In genomic region chr17:72605543-72605942, GRCh38 we compare ENCODE assay signal across 16 cellular contexts.
DNase-seq lines count a peak whose midpoint lies in the region; ATAC-seq and TF ChIP-seq lines count a peak whose summit lies in the region.
"Had no signal": no experiment of that assay in that cellular context is flagged by ENCODE, and none has a peak within 500 bp of the region (broad histone marks: within the 10 kb centered on the region; RNA-seq: fewer than 3 reads in every experiment).

No MANE protein-coding gene starts in this region.

- H3K4me3 ChIP-seq in HEK293 (ENCODE audit: low read depth, low read length): no peak overlapping the region
- no peak overlapping the region for H3K4me3 ChIP-seq in neural progenitor cell
- H3K4me3 ChIP-seq: BLaER1 treated with 17β-estradiol and CSF1 and Interleukin-3, amounts not matched to agents 10 nM and 100 nM; GM23338; HAP-1 had no signal

- H3K36me3 Mint-ChIP-seq in neural progenitor cell: no peaks in the 10 kb centered on the region
- H3K36me3 Mint-ChIP-seq: CD14-positive monocyte had no signal

- peaks cover 14% of the 10 kb centered on the region for H3K9me3 Mint-ChIP-seq in neural progenitor cell

- peak overlapping the region; percentile 13 for H3K27ac Mint-ChIP-seq in neural progenitor cell
- H3K27ac Mint-ChIP-seq: CD14-positive monocyte; CD4-positive, alpha-beta T cell; GM23338 had no signal

- H3K4me1 ChIP-seq in HEK293 (ENCODE audit: control insufficient read depth, insufficient read depth, low read length): no peaks in the 10 kb centered on the region
- H3K4me1 ChIP-seq in neural progenitor cell: peaks cover 10% of the 10 kb centered on the region
- H3K4me1 ChIP-seq: BE2C, HAP-1 had no signal

- no peaks in the 10 kb centered on the region for H4K20me1 ChIP-seq in neural progenitor cell (ENCODE audit: low read depth)
- H4K20me1 ChIP-seq: BLaER1 treated with 17β-estradiol and CSF1 and Interleukin-3, amounts not matched to agents 10 nM and 100 nM had no signal

- peaks cover 16% of the 10 kb centered on the region for H3K4me1 Mint-ChIP-seq in neural progenitor cell
- H3K4me1 Mint-ChIP-seq: CD8-positive, alpha-beta memory T cell had no signal

- H3K27me3 ChIP-seq in neural progenitor cell: no peaks in the 10 kb centered on the region
- H3K27me3 ChIP-seq: BE2C; BLaER1 treated with 17β-estradiol and CSF1 and Interleukin-3, amounts not matched to agents 10 nM and 100 nM had no signal

- no peaks in the 10 kb centered on the region for H3K9me3 ChIP-seq in HEK293 (ENCODE audit: control insufficient read depth, insufficient read depth, low read depth, low read length)
- H3K9me3 ChIP-seq in neural progenitor cell (ENCODE audit: low read depth): no peaks in the 10 kb centered on the region
- H3K9me3 ChIP-seq: BE2C, HAP-1 had no signal

- no peaks in the 10 kb centered on the region for H3K79me2 ChIP-seq in neural progenitor cell (ENCODE audit: low read depth)

- TF ChIP-seq CTCF in HEK293 (tag by site-specific recombination; IDR thresholded peaks at IDR 0.05) (no peak), neural progenitor cell (IDR thresholded peaks at IDR 0.05) (no peak)

- H3K27ac ChIP-seq in HEK293 (ENCODE audit: extremely low read depth, low read depth, low read length): no peak overlapping the region
- no peak overlapping the region for H3K27ac ChIP-seq in neural progenitor cell
- H3K27ac ChIP-seq: BLaER1 treated with 17β-estradiol and CSF1 and Interleukin-3, amounts not matched to agents 10 nM and 100 nM had no signal

- H3K4me3 Mint-ChIP-seq in neural progenitor cell: no peak overlapping the region
- H3K4me3 Mint-ChIP-seq: CD14-positive monocyte; CD4-positive, alpha-beta T cell; CD8-positive, alpha-beta memory T cell; GM23338 had no signal

- no peak overlapping the region for H3K9ac ChIP-seq in neural progenitor cell
- H3K9ac ChIP-seq: BLaER1 treated with 17β-estradiol and CSF1 and Interleukin-3, amounts not matched to agents 10 nM and 100 nM had no signal

- H3K36me3 ChIP-seq in HEK293 (ENCODE audit: control insufficient read depth in 2 of 2, insufficient read depth in 1 of 2, low read length in 2 of 2) (no peaks in the 10 kb centered on the region), neural progenitor cell (no peaks in the 10 kb centered on the region)
- H3K36me3 ChIP-seq: BE2C; BLaER1 treated with 17β-estradiol and CSF1 and Interleukin-3, amounts not matched to agents 10 nM and 100 nM; HAP-1 had no signal

- no peak overlapping the region for H3K4me2 ChIP-seq in neural progenitor cell
- H3K4me2 ChIP-seq: GM23338 had no signal

- peak; percentile 54 for DNase-seq in RPMI8226
- no peak for DNase-seq in neural progenitor cell (ENCODE audit: low spot score)
- DNase-seq: AML-193; BE2C; CD4-positive, alpha-beta T cell; CD8-positive, alpha-beta memory T cell; DMS 273 treated with DMSO at 0.1 percent for 48 hours; DND-41 had no signal

- no peak overlapping the region for H2AFZ ChIP-seq in neural progenitor cell (replicated peaks)
- H2AFZ ChIP-seq: GM23338 had no signal

- POLR2A ChIA-PET in HEK293 (lab: Yijun Ruan, JAX): interaction anchor here (5.2 kb wide), 1 partner anchor 14 kb away, joined by 33 read pairs; no protein-coding TSS in a partner anchor

- ATAC-seq in GM21381 (IDR thresholded peaks at IDR 0.05; ENCODE audit: unreplicated experiment) (no peak), GM21423 (IDR thresholded peaks at IDR 0.05; ENCODE audit: unreplicated experiment) (no peak), HG02678 (IDR thresholded peaks at IDR 0.05; ENCODE audit: unreplicated experiment) (no peak)
- ATAC-seq: GM23338 had no signal

- H3F3A ChIP-seq in neural progenitor cell (ENCODE audit: low read depth): peaks cover 11% of the 10 kb centered on the region

- CTCF ChIA-PET in HEK293 (lab: Yijun Ruan, JAX): interaction anchor here (0.5 to 0.7 kb wide), 2 partner anchors 43 to 48 kb away, joined by 3 read pairs; no protein-coding TSS in a partner anchor

- peaks cover 7% of the 10 kb centered on the region for H3K27me3 Mint-ChIP-seq in neural progenitor cell (ENCODE audit: insufficient read depth, low read depth)

TF ChIP-seq in HEK293, 187 proteins besides CTCF, POLR2A, EP300 and RAD21:
- no peak for TF ChIP-seq INSM2 (tag by site-specific recombination; IDR thresholded peaks at IDR 0.05)
- TF ChIP-seq, protein P1, sequence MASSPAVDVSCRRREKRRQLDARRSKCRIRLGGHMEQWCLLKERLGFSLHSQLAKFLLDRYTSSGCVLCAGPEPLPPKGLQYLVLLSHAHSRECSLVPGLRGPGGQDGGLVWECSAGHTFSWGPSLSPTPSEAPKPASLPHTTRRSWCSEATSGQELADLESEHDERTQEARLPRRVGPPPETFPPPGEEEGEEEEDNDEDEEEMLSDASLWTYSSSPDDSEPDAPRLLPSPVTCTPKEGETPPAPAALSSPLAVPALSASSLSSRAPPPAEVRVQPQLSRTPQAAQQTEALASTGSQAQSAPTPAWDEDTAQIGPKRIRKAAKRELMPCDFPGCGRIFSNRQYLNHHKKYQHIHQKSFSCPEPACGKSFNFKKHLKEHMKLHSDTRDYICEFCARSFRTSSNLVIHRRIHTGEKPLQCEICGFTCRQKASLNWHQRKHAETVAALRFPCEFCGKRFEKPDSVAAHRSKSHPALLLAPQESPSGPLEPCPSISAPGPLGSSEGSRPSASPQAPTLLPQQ (tag by site-specific recombination; IDR thresholded peaks at IDR 0.05): no peak
- TF ChIP-seq TRIM28 (IDR thresholded peaks at IDR 0.05; ENCODE audit: borderline replicate concordance, low read length): no peak
- TF ChIP-seq, protein P2, sequence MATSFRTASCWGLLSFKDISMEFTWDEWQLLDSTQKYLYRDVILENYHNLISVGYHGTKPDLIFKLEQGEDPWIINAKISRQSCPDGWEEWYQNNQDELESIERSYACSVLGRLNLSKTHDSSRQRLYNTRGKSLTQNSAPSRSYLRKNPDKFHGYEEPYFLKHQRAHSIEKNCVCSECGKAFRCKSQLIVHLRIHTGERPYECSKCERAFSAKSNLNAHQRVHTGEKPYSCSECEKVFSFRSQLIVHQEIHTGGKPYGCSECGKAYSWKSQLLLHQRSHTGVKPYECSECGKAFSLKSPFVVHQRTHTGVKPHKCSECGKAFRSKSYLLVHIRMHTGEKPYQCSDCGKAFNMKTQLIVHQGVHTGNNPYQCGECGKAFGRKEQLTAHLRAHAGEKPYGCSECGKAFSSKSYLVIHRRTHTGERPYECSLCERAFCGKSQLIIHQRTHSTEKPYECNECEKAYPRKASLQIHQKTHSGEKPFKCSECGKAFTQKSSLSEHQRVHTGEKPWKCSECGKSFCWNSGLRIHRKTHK (tag by site-specific recombination; IDR thresholded peaks at IDR 0.05): no peak
- peak; percentile 83 for TF ChIP-seq EGR2 (tag by site-specific recombination; IDR thresholded peaks at IDR 0.05; ENCODE audit: low read depth)
- peak; percentile 77 for TF ChIP-seq ZNF341 (tag by site-specific recombination; IDR thresholded peaks at IDR 0.05; ENCODE audit: low read depth)
- peak; percentile 60 for TF ChIP-seq ZFHX2 (tag by site-specific recombination; conservative IDR thresholded peaks at IDR 0.05)
